ENCODE assay signal across 8 cellular contexts in genomic region chr4:5711479-5712184, GRCh38. TPM values are rescaled to one million over a fixed set of nuclear protein-coding genes. Genes with fewer than 3 reads are reported as not detected.
A peak's percentile ranks its signal among the peaks of the same experiment; 100 is the strongest.
DNase-seq lines count a peak whose midpoint lies in the region; ATAC-seq and TF ChIP-seq lines count a peak whose summit lies in the region.

No MANE protein-coding gene starts in this region.

- peak overlapping the region; percentile 82 for H3K4me3 ChIP-seq in AG10803 (ENCODE audit: low read length)
- H3K4me3 ChIP-seq in HFF-Myc (replicated peaks; ENCODE audit: low read depth, low read length): peak overlapping the region; percentile 71
- H3K4me3 ChIP-seq in adrenal gland: peak overlapping the region in 1 of 4 donors; percentile 62
- H3K4me3 ChIP-seq in iPS-18a (ENCODE audit: low read length): peak overlapping the region; percentile 67
- H3K4me3 ChIP-seq in tibial artery: peak overlapping the region; percentile 56 to 64

- H3K9me3 ChIP-seq in adrenal gland (replicated peaks in 1 of 3) (no peaks in the 10 kb centered on the region), iPS-18a (ENCODE audit: control insufficient read depth, low read depth, low read length) (no peaks in the 10 kb centered on the region), tibial artery (peaks cover 0 to 5% (median 0%) of the 10 kb centered on the region in 3 donors)

- TF ChIP-seq CTCF in AG10803 (conservative IDR thresholded peaks at IDR 0.05; ENCODE audit: low read length) (no peak), HFF-Myc (IDR thresholded peaks at IDR 0.05; ENCODE audit: low read depth, low read length, missing control alignments) (no peak), adrenal gland (IDR thresholded peaks at IDR 0.05) (no peak), tibial artery (IDR thresholded peaks at IDR 0.05) (no peak)

- H3K27me3 ChIP-seq in adrenal gland: no peaks in the 10 kb centered on the region
- peaks cover 47% of the 10 kb centered on the region for H3K27me3 ChIP-seq in iPS-18a (ENCODE audit: control insufficient read depth, insufficient read depth, low read length)
- H3K27me3 ChIP-seq in tibial artery: no peaks in the 10 kb centered on the region

- intact Hi-C loops in adrenal gland (cut with DNase I) (no loop called here), tibial artery (cut with DNase I; ENCODE audit: low total_unique reads) (no loop called here)

- DNase-seq in AG10803 (ENCODE audit: low read depth) (peak; percentile 61), HFF-Myc (ENCODE audit: extremely low read depth, low read depth) (no peak), adrenal gland (peak in 6 of 7 donors; percentile 20 to 52 (median 34)), tibial artery (no peak), AML-193 (lab: John Stamatoyannopoulos, UW) (no peak), NOMO-1 treated with dmso at 0.1 percent for 144 hours (lab: John Stamatoyannopoulos, UW; ENCODE audit: unreplicated experiment) (no peak)

- 16 to 56% (median 19%) methylated on average over 10 to 52 of the region's 52 CpGs for WGBS in adrenal gland, 4 donors

- H3K9ac ChIP-seq in iPS-18a (ENCODE audit: low read length): no peak overlapping the region

- H3K4me1 ChIP-seq in adrenal gland (replicated peaks in 1 of 2) (peaks cover 0 to 12% of the 10 kb centered on the region in 2 donors), iPS-18a (ENCODE audit: control insufficient read depth, low read depth, low read length) (peaks cover 11% of the 10 kb centered on the region), tibial artery (peaks cover 4 to 45% (median 31%) of the 10 kb centered on the region in 4 donors)

- H3K27ac ChIP-seq in adrenal gland (peak overlapping the region in 1 of 5 donors; percentile 80), iPS-18a (ENCODE audit: low read length) (no peak overlapping the region), tibial artery (peak overlapping the region; percentile 96)

- no peak for TF ChIP-seq POLR2A in adrenal gland (IDR thresholded peaks at IDR 0.05)

- H3K36me3 ChIP-seq in adrenal gland (replicated peaks in 1 of 2): no peaks in the 10 kb centered on the region
- H3K36me3 ChIP-seq in iPS-18a (ENCODE audit: control insufficient read depth, low read depth, low read length): no peaks in the 10 kb centered on the region
- H3K36me3 ChIP-seq in tibial artery: peaks cover 0 to 4% (median 0%) of the 10 kb centered on the region in 3 donors

- no peak for ATAC-seq in HG03095 (IDR thresholded peaks at IDR 0.05; ENCODE audit: unreplicated experiment)

RNA-seq across cellular contexts. Expression of gene EVC, which starts 0.6 kb away (rescaled TPM):
- 10 to 100 TPM in 6 of 8 donors, 1 to 10 TPM in 2; 3.6 to 23.7 (median 16.5) TPM for total RNA-seq in adrenal gland
- 1 to 10 TPM; 1.0 to 5.3 (median 4.3) TPM for polyA plus RNA-seq in adrenal gland

RNA-seq across cellular contexts. Expression of gene EVC2, which starts 3.3 kb away (rescaled TPM):
- 1 to 10 TPM in 6 of 8 donors, under 1 TPM in 2; 0.75 to 3.4 (median 1.9) TPM for total RNA-seq in adrenal gland
- polyA plus RNA-seq in adrenal gland: 1 to 10 TPM in 1 of 3 donors, under 1 TPM in 2; 0.66 to 1.6 (median 0.74) TPM

Comparison
In these comparisons a context has a peak if more than half of its experiments do, and no peak if none do; other contexts are left out.
1. DNase-seq: peak in AG10803 (single experiment) and adrenal gland (6 of 7); none in HFF-Myc (single experiment), tibial artery (0 of 2), AML-193 (0 of 2) and NOMO-1 treated with dmso at 0.1 percent for 144 hours (single experiment).